ENCODE assay signal across 7 cellular contexts in the genomic region with DNA sequence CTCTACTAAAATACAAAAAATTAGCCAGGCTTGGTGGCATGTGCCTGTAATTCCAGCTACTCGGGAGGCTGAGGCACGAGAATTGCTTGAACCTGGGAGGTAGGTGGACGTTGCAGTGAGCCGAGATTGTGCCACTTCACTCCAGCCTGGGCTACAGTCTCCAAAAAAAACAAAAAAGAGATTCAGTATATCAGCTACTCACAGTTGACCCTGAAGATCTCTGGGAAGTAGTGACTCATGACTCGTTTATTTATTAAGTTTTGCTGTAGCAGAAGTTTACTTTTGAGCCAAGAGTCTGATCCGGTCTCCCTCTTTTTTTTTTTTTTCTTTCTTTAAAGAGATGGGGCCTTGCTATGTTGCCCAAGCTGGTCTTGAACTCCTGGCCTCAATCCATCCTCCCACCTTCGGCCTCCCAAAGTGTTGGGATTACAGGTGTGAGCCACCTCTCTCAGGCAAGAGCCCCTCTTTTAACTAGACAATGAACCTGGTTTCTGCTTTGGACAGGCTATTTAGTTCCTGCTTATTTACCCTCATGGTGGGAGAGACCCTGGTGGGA. TPM values are rescaled to one million over a fixed set of nuclear protein-coding genes. Genes with fewer than 3 reads are reported as not detected.
DNase-seq lines count a peak whose midpoint lies in the region; ATAC-seq and TF ChIP-seq lines count a peak whose summit lies in the region.
"Had no signal": no experiment of that assay in that cellular context is flagged by ENCODE, and none has a peak within 500 bp of the region (broad histone marks: within the 10 kb centered on the region; RNA-seq: fewer than 3 reads in every experiment).

No MANE protein-coding gene starts in this region.

- H3F3A ChIP-seq in smooth muscle cell (ENCODE audit: low read depth), result peaks cover 21% of the 10 kb centered on the region

- DNase-seq in NCI-H226, result peak; percentile 67
- DNase-seq in effector memory CD4-positive, alpha-beta T cell, result no peak
- DNase-seq in smooth muscle cell (lab: John Stamatoyannopoulos, UW; ENCODE audit: unreplicated experiment), result no peak
- no peak for DNase-seq in HK-2 (ENCODE audit: unreplicated experiment)
- DNase-seq in SHP77 (lab: John Stamatoyannopoulos, UW), result no peak
- DNase-seq: Karpas-422 had no signal

- H3K4me3 ChIP-seq in effector memory CD4-positive, alpha-beta T cell (ENCODE audit: insufficient read depth, low read depth, low read length, poor library complexity, severe bottlenecking), result no peak overlapping the region
- H3K4me3 ChIP-seq in smooth muscle cell, result no peak overlapping the region

- H3K4me2 ChIP-seq in smooth muscle cell, result peak overlapping the region; percentile 71

- H3K9me3 ChIP-seq in effector memory CD4-positive, alpha-beta T cell (ENCODE audit: control insufficient read depth, low read length), result no peaks in the 10 kb centered on the region
- no peaks in the 10 kb centered on the region for H3K9me3 ChIP-seq in smooth muscle cell (replicated peaks; ENCODE audit: low read depth)

- no peak for ATAC-seq in GM19467 (IDR thresholded peaks at IDR 0.05; ENCODE audit: unreplicated experiment)

- peaks cover 59% of the 10 kb centered on the region for H4K20me1 ChIP-seq in smooth muscle cell (ENCODE audit: low read depth)

- no peak for TF ChIP-seq CTCF in smooth muscle cell (IDR thresholded peaks at IDR 0.05; ENCODE audit: borderline replicate concordance, insufficient read depth, poor library complexity, severe bottlenecking)

- 26% methylated on average over 7 of the region's 7 CpGs for WGBS in smooth muscle cell (ENCODE audit: low lambda C conversion rate)

- H3K4me1 ChIP-seq in effector memory CD4-positive, alpha-beta T cell (ENCODE audit: control insufficient read depth, insufficient read depth, low read length, poor library complexity, severe bottlenecking), result peaks cover 75% of the 10 kb centered on the region
- H3K4me1 ChIP-seq in smooth muscle cell (ENCODE audit: low read depth), result peaks cover 26% of the 10 kb centered on the region

- peaks cover 56% of the 10 kb centered on the region for H3K79me2 ChIP-seq in smooth muscle cell (ENCODE audit: low read depth)

- H3K9ac ChIP-seq in smooth muscle cell (ENCODE audit: low read depth), result peak overlapping the region; percentile 52

- no peaks in the 10 kb centered on the region for H3K27me3 ChIP-seq in effector memory CD4-positive, alpha-beta T cell (replicated peaks; ENCODE audit: control insufficient read depth, insufficient read depth, low read length, poor library complexity, severe bottlenecking)
- H3K27me3 ChIP-seq in smooth muscle cell (ENCODE audit: low read depth), result no peaks in the 10 kb centered on the region

- H3K27ac ChIP-seq in effector memory CD4-positive, alpha-beta T cell (ENCODE audit: insufficient read depth, low read length, poor library complexity, severe bottlenecking), result peak overlapping the region; percentile 48
- peak overlapping the region; percentile 86 for H3K27ac ChIP-seq in smooth muscle cell (ENCODE audit: low read depth)

- H2AFZ ChIP-seq in smooth muscle cell (ENCODE audit: low read depth), result no peak overlapping the region

- peaks cover 5% of the 10 kb centered on the region for H3K36me3 ChIP-seq in effector memory CD4-positive, alpha-beta T cell (ENCODE audit: control insufficient read depth, insufficient read depth, low read length)
- H3K36me3 ChIP-seq in smooth muscle cell (ENCODE audit: low read depth), result no peaks in the 10 kb centered on the region

RNA-seq across cellular contexts. Expression of a gene that starts 4.4 kb away (rescaled TPM):
- 47.5 and 57.4 TPM in 2 replicates for total RNA-seq in smooth muscle cell
- polyA plus RNA-seq in smooth muscle cell, result 110 and 123 TPM in 2 replicates

RNA-seq across cellular contexts. Expression of a gene that starts 8.7 kb away (rescaled TPM):
- total RNA-seq in smooth muscle cell, result 15.6 and 21.1 TPM in 2 replicates
- 34.5 and 44.8 TPM in 2 replicates for polyA plus RNA-seq in smooth muscle cell

RNA-seq across cellular contexts. Expression of a gene that starts 12.7 kb away (rescaled TPM):
- total RNA-seq in smooth muscle cell, result 12.2 and 25.9 TPM in 2 replicates
- 12.2 and 20.1 TPM in 2 replicates for polyA plus RNA-seq in smooth muscle cell

RNA-seq across cellular contexts. Expression of a gene that starts 18.3 kb away (rescaled TPM):
- 77.2 and 104 TPM in 2 replicates for total RNA-seq in smooth muscle cell
- 215 and 229 TPM in 2 replicates for polyA plus RNA-seq in smooth muscle cell

RNA-seq across cellular contexts. Expression of a gene that starts 34.1 kb away (rescaled TPM):
- 16.0 and 19.8 TPM in 2 replicates for total RNA-seq in smooth muscle cell
- 33.5 and 35.7 TPM in 2 replicates for polyA plus RNA-seq in smooth muscle cell
